ENCODE assay signal across 13 cellular contexts in the genomic region with DNA sequence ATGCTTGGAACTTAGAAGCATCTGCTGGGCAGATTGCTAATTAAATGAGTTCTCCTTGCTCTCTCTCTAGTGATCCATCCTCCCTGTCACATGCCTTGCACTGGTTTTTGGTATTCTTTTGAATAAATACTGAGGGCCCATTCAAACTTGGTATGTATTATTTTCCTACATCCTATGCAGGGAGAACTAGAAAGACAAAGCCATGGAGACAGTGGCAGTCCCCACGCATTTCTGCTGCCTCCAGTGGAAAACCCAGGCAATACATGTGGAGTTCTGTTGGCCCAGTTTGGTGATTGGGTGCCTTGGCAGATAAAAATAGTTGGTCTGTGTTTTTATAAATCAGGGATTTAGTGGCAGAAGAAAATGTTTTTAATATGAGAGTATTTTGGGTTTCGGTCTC.
DNase-seq lines count a peak whose midpoint lies in the region; ATAC-seq, FAIRE-seq and TF ChIP-seq lines count a peak whose summit lies in the region.
"Had no signal": no experiment of that assay in that cellular context is flagged by ENCODE, and none has a peak within 500 bp of the region (broad histone marks: within the 10 kb centered on the region; RNA-seq: fewer than 3 reads in every experiment).

No MANE protein-coding gene starts in this region.

- no peak overlapping the region for H2AFZ ChIP-seq in keratinocyte (ENCODE audit: control insufficient read depth, low read length)

- H3K27ac ChIP-seq in adrenal gland: no peak overlapping the region
- no peak overlapping the region for H3K27ac ChIP-seq in keratinocyte (ENCODE audit: control insufficient read depth, insufficient read depth, low read length)
- H3K27ac ChIP-seq: vagina had no signal

- no peak overlapping the region for H3K4me3 ChIP-seq in BE2C (ENCODE audit: low read depth, low read length)
- H3K4me3 ChIP-seq in adrenal gland: no peak overlapping the region
- H3K4me3 ChIP-seq in keratinocyte (ENCODE audit: control insufficient read depth in 2 of 3, extremely low read depth in 1 of 3, insufficient read depth in 2 of 3, low read depth in 1 of 3, low read length in 3 of 3): no peak overlapping the region
- H3K4me3 ChIP-seq: vagina had no signal

- no peak for ATAC-seq in HG02759 (IDR thresholded peaks at IDR 0.05; ENCODE audit: unreplicated experiment)
- ATAC-seq in activated naive CD8-positive, alpha-beta T cell treated with anti-CD3 and anti-CD28 coated beads, Interleukin-2, amount 50 U/mL, for 24 hours: no peak
- ATAC-seq in activated CD8-positive, alpha-beta memory T cell treated with anti-CD3 and anti-CD28 coated beads, Interleukin-2, amount 10 ng/mL, durations not matched to agents 7 days and 5 days: no peak
- ATAC-seq: naive thymus-derived CD8-positive, alpha-beta T cell had no signal

- DNase-seq in BE2C (no peak), HFFc6 (no peak), adrenal gland (no peak), keratinocyte (ENCODE audit: low read depth, low spot score) (no peak), Kasumi-1 (lab: John Stamatoyannopoulos, UW) (no peak)
- DNase-seq in activated naive CD8-positive, alpha-beta T cell treated with anti-CD3 and anti-CD28 coated beads, Interleukin-2, amount 50 U/mL, for 24 hours: no peak
- DNase-seq in activated CD8-positive, alpha-beta memory T cell treated with anti-CD3 and anti-CD28 coated beads, Interleukin-2, amount 10 ng/mL, durations not matched to agents 7 days and 5 days: no peak
- DNase-seq: activated naive CD8-positive, alpha-beta T cell treated with anti-CD3 and anti-CD28 coated beads, Interleukin-2, amount 10 ng/mL, durations not matched to agents 7 days and 5 days; CD4-positive, alpha-beta memory T cell; naive thymus-derived CD8-positive, alpha-beta T cell; NCI-H1092 treated with DMSO at 0.1 percent for 48 hours had no signal

- H3K79me2 ChIP-seq in keratinocyte (ENCODE audit: control insufficient read depth, insufficient read depth, low read length): no peaks in the 10 kb centered on the region

- no peaks in the 10 kb centered on the region for H3K9me1 ChIP-seq in keratinocyte (ENCODE audit: control insufficient read depth, extremely low read depth, insufficient read depth, low read length)

- dilution Hi-C loops in keratinocyte (cut with MboI; ENCODE audit: extremely low pct_ligation_motif_present, low sequenced_read_pairs): no loop called here

- no peaks in the 10 kb centered on the region for H4K20me1 ChIP-seq in keratinocyte (ENCODE audit: control insufficient read depth, extremely low read depth, insufficient read depth, low read length)

- peak; percentile 26 for FAIRE-seq in keratinocyte (lab: Jason Lieb, UNC)

- TF ChIP-seq POLR2A in adrenal gland (IDR thresholded peaks at IDR 0.05): no peak

- no peaks in the 10 kb centered on the region; the same call in 1 of the 2 replicates for H3K9me3 Mint-ChIP-seq in HFFc6
- H3K9me3 Mint-ChIP-seq in activated naive CD8-positive, alpha-beta T cell treated with anti-CD3 and anti-CD28 coated beads, Interleukin-2, amount 50 U/mL, for 24 hours: peaks cover 15% of the 10 kb centered on the region
- peaks cover 4% of the 10 kb centered on the region for H3K9me3 Mint-ChIP-seq in activated CD8-positive, alpha-beta memory T cell treated with anti-CD3 and anti-CD28 coated beads, Interleukin-2, amount 10 ng/mL, durations not matched to agents 7 days and 5 days (ENCODE audit: low read depth)

- peaks cover 21% of the 10 kb centered on the region for H3K4me1 Mint-ChIP-seq in HFFc6 (ENCODE audit: low read depth)
- peaks cover 32% of the 10 kb centered on the region for H3K4me1 Mint-ChIP-seq in activated naive CD8-positive, alpha-beta T cell treated with anti-CD3 and anti-CD28 coated beads, Interleukin-2, amount 50 U/mL, for 24 hours
- peaks cover 33% of the 10 kb centered on the region for H3K4me1 Mint-ChIP-seq in activated CD8-positive, alpha-beta memory T cell treated with anti-CD3 and anti-CD28 coated beads, Interleukin-2, amount 10 ng/mL, durations not matched to agents 7 days and 5 days

- H3K36me3 ChIP-seq in BE2C (no peaks in the 10 kb centered on the region; the same call in 1 of the 2 replicates), adrenal gland (replicated peaks in 1 of 2) (no peaks in the 10 kb centered on the region), keratinocyte (ENCODE audit: control insufficient read depth in 2 of 2, extremely low read depth in 1 of 2, insufficient read depth in 2 of 2, low read length in 2 of 2) (peaks cover 5% of the 10 kb centered on the region in 2 experiments)

- no peak overlapping the region for H3K9ac ChIP-seq in keratinocyte (ENCODE audit: control insufficient read depth, extremely low read depth, insufficient read depth, low read length)

- no peaks in the 10 kb centered on the region for H3K27me3 Mint-ChIP-seq in HFFc6 (ENCODE audit: insufficient read depth)
- H3K27me3 Mint-ChIP-seq in activated naive CD8-positive, alpha-beta T cell treated with anti-CD3 and anti-CD28 coated beads, Interleukin-2, amount 50 U/mL, for 24 hours: no peaks in the 10 kb centered on the region
- peaks cover 31% of the 10 kb centered on the region for H3K27me3 Mint-ChIP-seq in activated CD8-positive, alpha-beta memory T cell treated with anti-CD3 and anti-CD28 coated beads, Interleukin-2, amount 10 ng/mL, durations not matched to agents 7 days and 5 days
- H3K27me3 Mint-ChIP-seq: activated naive CD8-positive, alpha-beta T cell treated with anti-CD3 and anti-CD28 coated beads, Interleukin-2, amount 10 ng/mL, durations not matched to agents 7 days and 5 days; CD4-positive, alpha-beta memory T cell; naive thymus-derived CD8-positive, alpha-beta T cell had no signal

- 92 to 96% (median 95%) methylated on average over 2 of the region's 2 CpGs for WGBS in adrenal gland, 4 donors

- no peaks in the 10 kb centered on the region for H3K27me3 ChIP-seq in BE2C
- no peaks in the 10 kb centered on the region for H3K27me3 ChIP-seq in adrenal gland
- H3K27me3 ChIP-seq in keratinocyte (ENCODE audit: control insufficient read depth, extremely low read depth, insufficient read depth, low read length): no peaks in the 10 kb centered on the region
- H3K27me3 ChIP-seq: vagina had no signal

- intact Hi-C loops in adrenal gland (cut with DNase I): no loop called here

- H3K4me2 ChIP-seq in keratinocyte (ENCODE audit: control insufficient read depth, extremely low read depth, insufficient read depth, low read depth, low read length): no peak overlapping the region

- peaks cover 63% of the 10 kb centered on the region for H3K36me3 Mint-ChIP-seq in HFFc6 (ENCODE audit: low read depth)
- peaks cover 75% of the 10 kb centered on the region for H3K36me3 Mint-ChIP-seq in activated naive CD8-positive, alpha-beta T cell treated with anti-CD3 and anti-CD28 coated beads, Interleukin-2, amount 50 U/mL, for 24 hours (ENCODE audit: low read depth)
- H3K36me3 Mint-ChIP-seq in activated CD8-positive, alpha-beta memory T cell treated with anti-CD3 and anti-CD28 coated beads, Interleukin-2, amount 10 ng/mL, durations not matched to agents 7 days and 5 days: peaks cover 75% of the 10 kb centered on the region

- no peaks in the 10 kb centered on the region for H3K9me3 ChIP-seq in BE2C
- H3K9me3 ChIP-seq in adrenal gland (replicated peaks in 1 of 3): no peaks in the 10 kb centered on the region
- no peaks in the 10 kb centered on the region for H3K9me3 ChIP-seq in keratinocyte (ENCODE audit: control insufficient read depth, low read depth, low read length)
- H3K9me3 ChIP-seq: vagina had no signal

- no peak overlapping the region for H3K4me3 Mint-ChIP-seq in HFFc6
- no peak overlapping the region for H3K4me3 Mint-ChIP-seq in activated naive CD8-positive, alpha-beta T cell treated with anti-CD3 and anti-CD28 coated beads, Interleukin-2, amount 50 U/mL, for 24 hours
- no peak overlapping the region for H3K4me3 Mint-ChIP-seq in activated CD8-positive, alpha-beta memory T cell treated with anti-CD3 and anti-CD28 coated beads, Interleukin-2, amount 10 ng/mL, durations not matched to agents 7 days and 5 days
- H3K4me3 Mint-ChIP-seq: activated naive CD8-positive, alpha-beta T cell treated with anti-CD3 and anti-CD28 coated beads, Interleukin-2, amount 10 ng/mL, durations not matched to agents 7 days and 5 days; CD4-positive, alpha-beta memory T cell; naive thymus-derived CD8-positive, alpha-beta T cell had no signal

- H3K4me1 ChIP-seq in BE2C (no peaks in the 10 kb centered on the region), adrenal gland (replicated peaks in 1 of 2) (peaks cover 0 to 7% of the 10 kb centered on the region in 2 donors), keratinocyte (ENCODE audit: control insufficient read depth, extremely low read depth, insufficient read depth, low read length) (no peaks in the 10 kb centered on the region)

- CTCF ChIA-PET in activated CD8-positive, alpha-beta memory T cell treated with anti-CD3 and anti-CD28 coated beads, Interleukin-2, amount 10 ng/mL, durations not matched to agents 7 days and 5 days (lab: Charles Lee): no interaction called here

- peak; percentile 55 for TF ChIP-seq CTCF in BE2C (IDR thresholded peaks at IDR 0.05; ENCODE audit: low read depth, low read length)
- TF ChIP-seq CTCF in HFFc6 (IDR thresholded peaks at IDR 0.05): peak; percentile 33
- TF ChIP-seq CTCF in adrenal gland (IDR thresholded peaks at IDR 0.05): peak in 4 of 6 experiments; percentile 20 to 29 (median 22)
- TF ChIP-seq CTCF in keratinocyte (optimal IDR thresholded peaks at IDR 0.05 in 1 of 3, IDR thresholded peaks at IDR 0.05 in 1 of 3, conservative IDR thresholded peaks at IDR 0.05 in 1 of 3; ENCODE audit: extremely low read depth in 1 of 3, insufficient read depth in 2 of 3, low read length in 3 of 3): peak; percentile 32 to 43 (median 39)

- H3K27ac Mint-ChIP-seq in HFFc6: no peak overlapping the region
- H3K27ac Mint-ChIP-seq in activated naive CD8-positive, alpha-beta T cell treated with anti-CD3 and anti-CD28 coated beads, Interleukin-2, amount 50 U/mL, for 24 hours: no peak overlapping the region
- H3K27ac Mint-ChIP-seq in activated CD8-positive, alpha-beta memory T cell treated with anti-CD3 and anti-CD28 coated beads, Interleukin-2, amount 10 ng/mL, durations not matched to agents 7 days and 5 days: no peak overlapping the region
- H3K27ac Mint-ChIP-seq: activated naive CD8-positive, alpha-beta T cell treated with anti-CD3 and anti-CD28 coated beads, Interleukin-2, amount 10 ng/mL, durations not matched to agents 7 days and 5 days had no signal
